ENCODE assay signal across 1 cellular context in the genomic region with DNA sequence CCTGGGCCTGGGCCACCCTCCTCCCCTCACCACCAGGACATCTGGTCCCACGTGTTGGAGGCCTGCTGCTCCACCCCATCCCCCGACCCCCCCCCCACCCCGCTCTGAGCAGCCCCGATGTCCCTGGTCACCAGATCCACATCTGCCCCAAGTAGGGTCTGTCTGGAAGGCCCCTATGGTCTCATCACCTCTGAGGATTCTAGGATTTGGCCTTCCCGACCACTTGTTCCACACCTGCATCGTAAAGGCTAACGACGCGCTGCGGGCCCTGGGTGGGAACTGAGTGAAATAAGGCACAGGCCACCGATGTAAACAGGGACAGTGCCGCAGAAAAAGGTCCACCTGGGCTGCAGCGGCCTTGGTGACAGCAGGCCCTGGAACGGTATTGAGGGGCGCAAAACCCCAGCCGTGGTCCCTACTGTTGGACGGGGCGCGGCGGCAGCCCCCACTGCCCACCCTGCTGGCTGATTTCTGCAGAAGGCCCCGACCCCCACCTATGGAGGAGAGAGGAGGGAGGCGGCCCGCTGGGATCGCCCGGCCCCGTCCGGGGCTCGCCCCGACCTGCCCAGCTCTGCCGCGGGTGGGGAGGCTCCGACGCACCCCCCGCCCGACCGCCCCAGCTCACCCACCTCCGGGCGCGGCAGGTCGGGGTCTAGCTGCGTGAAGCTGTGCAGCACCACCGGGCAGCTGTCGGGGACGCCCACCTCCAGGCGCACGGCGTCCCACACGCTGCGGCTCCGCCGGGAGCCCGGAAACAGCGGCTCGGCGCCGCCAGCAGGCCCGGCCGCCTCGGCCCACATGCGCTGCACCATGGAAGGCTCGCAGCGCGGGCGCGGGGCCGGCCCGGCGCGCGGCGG.
A peak's percentile ranks its signal among the peaks of the same experiment; 100 is the strongest.
TF ChIP-seq lines count a peak whose summit lies in the region.

No MANE protein-coding gene starts in this region.

TF ChIP-seq in GM12878, 131 proteins besides CTCF, POLR2A, EP300 and RAD21 (continued from another document):
- TF ChIP-seq ZBTB40 (IDR thresholded peaks at IDR 0.05; ENCODE audit: borderline replicate concordance) (no peak), YY1 (IDR thresholded peaks at IDR 0.05; ENCODE audit: low read depth, low read length) (no peak), POLR2AphosphoS2 (IDR thresholded peaks at IDR 0.05; ENCODE audit: low read depth, low read length) (peak; percentile 96), PAX5 (IDR thresholded peaks at IDR 0.05; ENCODE audit: borderline replicate concordance, low read depth, low read length) (no peak), RBBP5 (conservative IDR thresholded peaks at IDR 0.05) (no peak), GATAD2B (conservative IDR thresholded peaks at IDR 0.05; ENCODE audit: low read depth) (no peak; the same call in 1 of the 2 replicates), BCL11A (IDR thresholded peaks at IDR 0.05; ENCODE audit: low read depth, low read length) (no peak), RELA (IDR thresholded peaks at IDR 0.05; ENCODE audit: borderline replicate concordance, partially characterized antibody) (no peak)
- TF ChIP-seq, protein P1, sequence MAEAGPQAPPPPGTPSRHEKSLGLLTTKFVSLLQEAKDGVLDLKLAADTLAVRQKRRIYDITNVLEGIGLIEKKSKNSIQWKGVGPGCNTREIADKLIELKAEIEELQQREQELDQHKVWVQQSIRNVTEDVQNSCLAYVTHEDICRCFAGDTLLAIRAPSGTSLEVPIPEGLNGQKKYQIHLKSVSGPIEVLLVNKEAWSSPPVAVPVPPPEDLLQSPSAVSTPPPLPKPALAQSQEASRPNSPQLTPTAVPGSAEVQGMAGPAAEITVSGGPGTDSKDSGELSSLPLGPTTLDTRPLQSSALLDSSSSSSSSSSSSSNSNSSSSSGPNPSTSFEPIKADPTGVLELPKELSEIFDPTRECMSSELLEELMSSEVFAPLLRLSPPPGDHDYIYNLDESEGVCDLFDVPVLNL (IDR thresholded peaks at IDR 0.05; ENCODE audit: low read depth, low read length), result no peak
- TF ChIP-seq, protein P2, sequence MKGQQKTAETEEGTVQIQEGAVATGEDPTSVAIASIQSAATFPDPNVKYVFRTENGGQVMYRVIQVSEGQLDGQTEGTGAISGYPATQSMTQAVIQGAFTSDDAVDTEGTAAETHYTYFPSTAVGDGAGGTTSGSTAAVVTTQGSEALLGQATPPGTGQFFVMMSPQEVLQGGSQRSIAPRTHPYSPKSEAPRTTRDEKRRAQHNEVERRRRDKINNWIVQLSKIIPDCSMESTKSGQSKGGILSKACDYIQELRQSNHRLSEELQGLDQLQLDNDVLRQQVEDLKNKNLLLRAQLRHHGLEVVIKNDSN (IDR thresholded peaks at IDR 0.05; ENCODE audit: borderline replicate concordance, extremely low read length, insufficient read depth, low read depth, low read length), result no peak
